ENCODE assay signal across 8 cellular contexts in the genomic region with DNA sequence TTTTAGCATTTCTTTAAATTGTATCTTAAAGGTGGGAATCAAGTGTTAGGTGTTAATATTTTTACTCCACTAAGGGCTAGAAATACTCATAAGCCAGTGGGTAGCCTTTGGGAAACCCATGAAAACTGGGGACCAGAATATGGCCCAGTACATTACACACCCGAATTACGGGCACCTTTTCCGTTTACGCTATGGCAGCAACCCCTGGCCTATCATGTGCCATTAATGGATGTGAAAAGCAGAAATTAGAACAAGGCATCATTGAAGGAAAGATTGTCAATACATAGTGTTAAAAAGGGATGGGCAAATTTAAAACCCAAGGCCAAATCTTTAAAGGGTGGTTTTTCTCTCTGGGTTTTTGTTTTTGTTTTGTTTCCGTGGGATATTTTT. TPM values are rescaled to one million over a fixed set of nuclear protein-coding genes. Genes with fewer than 3 reads are reported as not detected.
DNase-seq lines count a peak whose midpoint lies in the region; ATAC-seq and TF ChIP-seq lines count a peak whose summit lies in the region.

No MANE protein-coding gene starts in this region.

- no peak for ATAC-seq in mucosa of descending colon
- ATAC-seq in GM21423 (IDR thresholded peaks at IDR 0.05; ENCODE audit: unreplicated experiment) = no peak

- H3K27me3 Mint-ChIP-seq in HFFc6 (ENCODE audit: insufficient read depth) (peaks cover 2% of the 10 kb centered on the region; the same call in 1 of the 2 replicates), brain (peaks cover 3% of the 10 kb centered on the region)

- DNase-seq in ACHN (peak; percentile 25), HFFc6 (no peak), mucosa of descending colon (no peak), posterior vena cava (ENCODE audit: low spot score) (no peak), NCI-H2171 (lab: John Stamatoyannopoulos, UW) (no peak), retina (no peak)

- TF ChIP-seq CTCF in HFFc6 (IDR thresholded peaks at IDR 0.05) = no peak
- TF ChIP-seq CTCF in brain (conservative IDR thresholded peaks at IDR 0.05) = no peak
- no peak for TF ChIP-seq CTCF in mucosa of descending colon (IDR thresholded peaks at IDR 0.05)

- H3K4me1 ChIP-seq in mucosa of descending colon (ENCODE audit: low read depth) = peaks cover 44% of the 10 kb centered on the region

- no peaks in the 10 kb centered on the region for H3K9me3 ChIP-seq in mucosa of descending colon

- peak overlapping the region; percentile 90 for H3K4me3 Mint-ChIP-seq in HFFc6
- peak overlapping the region; percentile 80 to 93 (median 87) for H3K4me3 Mint-ChIP-seq in brain

- no peaks in the 10 kb centered on the region for H3K36me3 ChIP-seq in mucosa of descending colon (ENCODE audit: low read depth)

- H3K36me3 Mint-ChIP-seq in HFFc6 (ENCODE audit: low read depth) (peaks cover 11% of the 10 kb centered on the region), brain (peaks cover 16% of the 10 kb centered on the region)

- in situ Hi-C loops in ACHN (cut with HindIII; ENCODE audit: low pct_ligation_motif_present, low pct_unique_long_range_greater_than_20kb, low sequenced_read_pairs) = no loop called here

- H3K4me3 ChIP-seq in mucosa of descending colon = peak overlapping the region; percentile 66

- intact Hi-C loops in mucosa of descending colon (cut with DNase I, micrococcal nuclease) (no loop called here), posterior vena cava (cut with DNase I) (no loop called here)

- H3K27ac Mint-ChIP-seq in HFFc6 (peak overlapping the region; percentile 69), brain (peak overlapping the region in 4 of 5 experiments; percentile 11 to 69 (median 44))

- H3K9me3 Mint-ChIP-seq in HFFc6 = no peaks in the 10 kb centered on the region
- no peaks in the 10 kb centered on the region for H3K9me3 Mint-ChIP-seq in brain

- H3K4me1 Mint-ChIP-seq in HFFc6 (ENCODE audit: low read depth) = peaks cover 53% of the 10 kb centered on the region
- peaks cover 41% of the 10 kb centered on the region for H3K4me1 Mint-ChIP-seq in brain

RNA-seq across cellular contexts. Expression of a gene that starts 0.8 kb away (rescaled TPM):
- total RNA-seq in HFFc6 (2021; fragmentation: NEBNext Ultra II Directional; extraction: Animal tissue kit (Norgen Biotek cat#: 25700)) = 10 to 100 TPM; 38.3 to 46.4 (median 41.9) TPM
- 16.2 TPM for polyA plus RNA-seq in brain (ENCODE audit: insufficient read depth, low read depth, low replicate concordance)
- total RNA-seq in mucosa of descending colon = 100 to 1,000 TPM in 2 of 3 donors, 10 to 100 TPM in 1; 98.1 to 163 (median 109) TPM
- 10 to 100 TPM; 31.1 to 35.3 TPM for total RNA-seq in posterior vena cava

RNA-seq across cellular contexts. Expression of a gene that starts 41.1 kb away (rescaled TPM):
- total RNA-seq in HFFc6 (2021; fragmentation: NEBNext Ultra II Directional; extraction: Animal tissue kit (Norgen Biotek cat#: 25700)) = 100 to 1,000 TPM; 399 to 468 (median 441) TPM
- 266 TPM for polyA plus RNA-seq in brain (ENCODE audit: insufficient read depth, low read depth, low replicate concordance)
- 100 to 1,000 TPM; 185 to 262 (median 221) TPM for total RNA-seq in mucosa of descending colon
- total RNA-seq in posterior vena cava = 100 to 1,000 TPM; 395 to 423 TPM

RNA-seq across cellular contexts. Expression of a gene that starts 41.4 kb away (rescaled TPM):
- 1,000 to 10,000 TPM in 5 of 6 experiments, 100 to 1,000 TPM in 1; 991 to 1,153 (median 1,104) TPM for total RNA-seq in HFFc6 (2021; fragmentation: NEBNext Ultra II Directional; extraction: Animal tissue kit (Norgen Biotek cat#: 25700))
- polyA plus RNA-seq in brain (ENCODE audit: insufficient read depth, low read depth, low replicate concordance) = 203 TPM
- 100 to 1,000 TPM; 363 to 417 (median 379) TPM for total RNA-seq in mucosa of descending colon
- total RNA-seq in posterior vena cava = 100 to 1,000 TPM; 428 to 459 TPM
